In genomic region chr9:113739605-113740507, GRCh38 we compare ENCODE assay signal across 3 cellular contexts.
TF ChIP-seq lines count a peak whose summit lies in the region.

No MANE protein-coding gene starts in this region.

TF ChIP-seq in GM12878, 131 proteins besides CTCF, POLR2A, EP300 and RAD21:
- TF ChIP-seq CHD4 (IDR thresholded peaks at IDR 0.05): peak; percentile 100

TF ChIP-seq in H1, 55 proteins besides CTCF, POLR2A, EP300 and RAD21:
- 0 out of 2 replicates have a peak, but pooled peaks have one; percentile 1 for TF ChIP-seq KDM1A (IDR thresholded peaks at IDR 0.05; ENCODE audit: borderline replicate concordance, low read length)

TF ChIP-seq in HepG2, 621 proteins besides CTCF, POLR2A, EP300 and RAD21:
- TF ChIP-seq CHD4 (IDR thresholded peaks at IDR 0.05; ENCODE audit: borderline replicate concordance, low read length): peak; percentile 83
- TF ChIP-seq, protein P1, sequence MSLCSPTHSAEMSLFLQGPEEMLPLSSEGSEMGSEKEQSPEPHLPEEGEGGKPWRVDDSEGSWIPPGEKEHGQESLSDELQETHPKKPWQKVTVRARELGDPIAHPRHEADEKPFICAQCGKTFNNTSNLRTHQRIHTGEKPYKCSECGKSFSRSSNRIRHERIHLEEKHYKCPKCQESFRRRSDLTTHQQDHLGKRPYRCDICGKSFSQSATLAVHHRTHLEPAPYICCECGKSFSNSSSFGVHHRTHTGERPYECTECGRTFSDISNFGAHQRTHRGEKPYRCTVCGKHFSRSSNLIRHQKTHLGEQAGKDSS (CRISPR knock-in tag; IDR thresholded peaks at IDR 0.05; ENCODE audit: borderline replicate concordance, low read depth): peak; percentile 54; the same call in 1 of the 2 replicates
